Comparison of ENCODE assay signal across 25 cellular contexts in the genomic region with DNA sequence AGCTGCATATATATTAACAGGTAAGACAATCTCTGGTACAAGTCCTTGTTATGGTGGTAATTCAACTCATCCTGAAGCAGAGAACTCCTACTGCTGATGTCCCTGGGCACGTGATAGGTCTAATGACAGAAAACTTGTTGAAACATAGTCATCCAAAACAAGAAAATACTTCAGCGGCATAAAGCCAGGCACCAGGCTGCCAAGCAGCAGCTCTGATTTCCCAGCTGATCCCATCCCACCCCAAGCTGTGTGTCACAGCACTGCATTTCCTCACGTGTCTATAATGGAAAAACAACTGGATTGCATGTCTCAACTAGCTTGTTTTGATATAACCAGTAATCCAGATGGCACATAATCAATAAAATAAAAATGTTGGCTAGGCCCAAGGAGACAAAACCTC.
A peak's percentile ranks its signal among the peaks of the same experiment; 100 is the strongest.
DNase-seq lines count a peak whose midpoint lies in the region; ATAC-seq and TF ChIP-seq lines count a peak whose summit lies in the region.
"Had no signal": no experiment of that assay in that cellular context is flagged by ENCODE, and none has a peak within 500 bp of the region (broad histone marks: within the 10 kb centered on the region; RNA-seq: fewer than 3 reads in every experiment).

No MANE protein-coding gene starts in this region.

- no peak for TF ChIP-seq CTCF in lower leg skin (IDR thresholded peaks at IDR 0.05)
- no peak for TF ChIP-seq CTCF in suprapubic skin (IDR thresholded peaks at IDR 0.05)

- peaks cover 7% of the 10 kb centered on the region for H3K36me3 ChIP-seq in adipocyte (ENCODE audit: control insufficient read depth, insufficient read depth, low read length, severe bottlenecking)
- no peaks in the 10 kb centered on the region for H3K36me3 ChIP-seq in suprapubic skin
- H3K36me3 ChIP-seq: SJCRH30 had no signal

- DNase-seq in AG20443 (ENCODE audit: low spot score) (peak; percentile 42), adipocyte (ENCODE audit: low read depth) (no peak), lower leg skin (ENCODE audit: low spot score in 2 of 2) (peak; percentile 89 to 92), suprapubic skin (ENCODE audit: low spot score in 2 of 2) (peak in 1 of 2 donors; percentile 81), NCI-H146 treated with DMSO at 0.1 percent for 48 hours (lab: John Stamatoyannopoulos, UW; ENCODE audit: unreplicated experiment) (no peak), A172 (ENCODE audit: low spot score) (no peak)
- DNase-seq: 8988T; AML-193; CD4-positive, alpha-beta T cell; GOT3; HCEC 1CT; NCI-H1092 treated with DMSO at 0.1 percent for 48 hours; NCI-H1436; NCI-H187 treated with DMSO at 0.1 percent for 48 hours; NCI-H2107; NCI-H446 treated with DMSO at 0.1 percent for 48 hours; NCI-H526; NCI-H82; NK-92 treated with Interleukin-12 subunit alpha and Interleukin-12 subunit beta, amount 100 ng/mL, for 24 hours; PC-3; SJCRH30 had no signal

- 30 to 33% methylated on average over 3 of the region's 3 CpGs for WGBS in lower leg skin, 2 donors
- 37% methylated on average over 3 of the region's 3 CpGs for WGBS in suprapubic skin

- H3K27me3 ChIP-seq in adipocyte (replicated peaks; ENCODE audit: control insufficient read depth, insufficient read depth, low read length) (no peaks in the 10 kb centered on the region), suprapubic skin (no peaks in the 10 kb centered on the region)
- H3K27me3 ChIP-seq: BLaER1 treated with 17β-estradiol and CSF1 and Interleukin-3, amounts not matched to agents 10 nM and 100 nM; SJCRH30 had no signal

- H3K4me3 ChIP-seq in adipocyte (ENCODE audit: low read length) (peak overlapping the region; percentile 35), lower leg skin (ENCODE audit: low read depth, poor library complexity, severe bottlenecking) (no peak overlapping the region), suprapubic skin (no peak overlapping the region)
- H3K4me3 ChIP-seq: BLaER1 treated with 17β-estradiol and CSF1 and Interleukin-3, amounts not matched to agents 10 nM and 100 nM; SJCRH30 had no signal

- H3K9ac ChIP-seq in adipocyte (ENCODE audit: low read length): no peak overlapping the region
- H3K9ac ChIP-seq: BLaER1 treated with 17β-estradiol and CSF1 and Interleukin-3, amounts not matched to agents 10 nM and 100 nM had no signal

- TF ChIP-seq EP300 in suprapubic skin (IDR thresholded peaks at IDR 0.05): no peak

- peaks cover 24% of the 10 kb centered on the region for H3K9me3 ChIP-seq in adipocyte (ENCODE audit: control insufficient read depth, low read length)
- no peaks in the 10 kb centered on the region for H3K9me3 ChIP-seq in suprapubic skin

- intact Hi-C loops in lower leg skin (cut with DNase I; ENCODE audit: low total_unique reads): no loop called here

- peaks cover 5% of the 10 kb centered on the region for H3K4me1 ChIP-seq in adipocyte (ENCODE audit: control insufficient read depth, insufficient read depth, low read length)
- H3K4me1 ChIP-seq in suprapubic skin: peaks cover 29% of the 10 kb centered on the region
- H3K4me1 ChIP-seq: BLaER1 treated with 17β-estradiol and CSF1 and Interleukin-3, amounts not matched to agents 10 nM and 100 nM; SJCRH30 had no signal

- H3K27ac ChIP-seq in suprapubic skin: peak overlapping the region; percentile 71
- H3K27ac ChIP-seq: BLaER1 treated with 17β-estradiol and CSF1 and Interleukin-3, amounts not matched to agents 10 nM and 100 nM; HL-60; SJCRH30 had no signal

- ATAC-seq in GM19397 (IDR thresholded peaks at IDR 0.05; ENCODE audit: unreplicated experiment): no peak
- ATAC-seq: PC-3, SK-N-SH treated with all-trans-retinoic acid at 6 μM for 48 hours had no signal

- TF ChIP-seq POLR2A in lower leg skin (IDR thresholded peaks at IDR 0.05) (no peak), suprapubic skin (IDR thresholded peaks at IDR 0.05) (no peak)

Comparison
In these comparisons a context has a peak if more than half of its experiments do, and no peak if none do; other contexts are left out.
1. DNase-seq: peak in AG20443 (single experiment) and lower leg skin (2 of 2); none in adipocyte (single experiment), NCI-H146 treated with DMSO at 0.1 percent for 48 hours (single experiment) and A172 (single experiment).